ENCODE assay signal across 25 cellular contexts in genomic region chr20:55159230-55159629, GRCh38.
A peak's percentile ranks its signal among the peaks of the same experiment; 100 is the strongest.
DNase-seq lines count a peak whose midpoint lies in the region; ATAC-seq, FAIRE-seq and TF ChIP-seq lines count a peak whose summit lies in the region.
"Had no signal": no experiment of that assay in that cellular context is flagged by ENCODE, and none has a peak within 500 bp of the region (broad histone marks: within the 10 kb centered on the region; RNA-seq: fewer than 3 reads in every experiment).

No MANE protein-coding gene starts in this region.

- peaks cover 30% of the 10 kb centered on the region for H3K4me1 ChIP-seq in astrocyte (ENCODE audit: insufficient read depth, low read length)
- H3K4me1 ChIP-seq in left lung = no peaks in the 10 kb centered on the region
- H3K4me1 ChIP-seq in esophagus squamous epithelium = no peaks in the 10 kb centered on the region
- H3K4me1 ChIP-seq: A549; BLaER1 treated with 17β-estradiol and CSF1 and Interleukin-3, amounts not matched to agents 10 nM and 100 nM; HAP-1 had no signal

- no peaks in the 10 kb centered on the region for H3K79me2 ChIP-seq in astrocyte (ENCODE audit: insufficient read depth, low read length)

- H3K27ac ChIP-seq in astrocyte (ENCODE audit: low read depth, low read length) (peak overlapping the region; percentile 63), left lung (no peak overlapping the region), esophagus squamous epithelium (no peak overlapping the region)
- H3K27ac ChIP-seq: 22Rv1; A549; BLaER1 treated with 17β-estradiol and CSF1 and Interleukin-3, amounts not matched to agents 10 nM and 100 nM had no signal

- TF ChIP-seq CTCF in astrocyte (IDR thresholded peaks at IDR 0.05; ENCODE audit: insufficient read depth, low read depth, low read length) (no peak), fibroblast of mammary gland (conservative IDR thresholded peaks at IDR 0.05; ENCODE audit: control insufficient read depth, insufficient read depth, low read depth, low read length) (no peak), left lung (IDR thresholded peaks at IDR 0.05) (no peak), esophagus squamous epithelium (IDR thresholded peaks at IDR 0.05) (no peak)

- no peak overlapping the region for H3K27ac Mint-ChIP-seq in astrocyte (ENCODE audit: unreplicated experiment)
- H3K27ac Mint-ChIP-seq: CD14-positive monocyte; CD4-positive, alpha-beta T cell; CD8-positive, alpha-beta memory T cell; GM23338; HFFc6 had no signal

- no peak for FAIRE-seq in astrocyte (lab: Jason Lieb, UNC)
- FAIRE-seq: A549, D721Med, GM12891, GM18507 had no signal

- H3K27me3 ChIP-seq in astrocyte (ENCODE audit: insufficient read depth, low read length) (no peaks in the 10 kb centered on the region), left lung (no peaks in the 10 kb centered on the region), esophagus squamous epithelium (no peaks in the 10 kb centered on the region)
- H3K27me3 ChIP-seq: BE2C; BLaER1 treated with 17β-estradiol and CSF1 and Interleukin-3, amounts not matched to agents 10 nM and 100 nM had no signal

- H3K36me3 ChIP-seq in astrocyte (ENCODE audit: insufficient read depth, low read length) (no peaks in the 10 kb centered on the region), left lung (no peaks in the 10 kb centered on the region), esophagus squamous epithelium (no peaks in the 10 kb centered on the region)
- H3K36me3 ChIP-seq: BE2C; BLaER1 treated with 17β-estradiol and CSF1 and Interleukin-3, amounts not matched to agents 10 nM and 100 nM; HAP-1 had no signal

- no peak overlapping the region for H3K4me3 Mint-ChIP-seq in astrocyte (ENCODE audit: unreplicated experiment)
- H3K4me3 Mint-ChIP-seq: CD14-positive monocyte; CD4-positive, alpha-beta T cell; CD8-positive, alpha-beta memory T cell; GM23338; HFFc6 had no signal

- H3K9me3 Mint-ChIP-seq in astrocyte (ENCODE audit: unreplicated experiment) = peaks cover 2% of the 10 kb centered on the region

- no peak overlapping the region for H2AFZ ChIP-seq in astrocyte (ENCODE audit: low read depth, low read length)
- H2AFZ ChIP-seq: GM23338 had no signal

- H3K9ac ChIP-seq in astrocyte (ENCODE audit: low read length) = no peak overlapping the region
- H3K9ac ChIP-seq: BLaER1 treated with 17β-estradiol and CSF1 and Interleukin-3, amounts not matched to agents 10 nM and 100 nM had no signal

- ATAC-seq in left lung = no peak
- ATAC-seq: A549, GM23338 had no signal

- peak; percentile 27 for DNase-seq in A172 (ENCODE audit: low spot score)
- DNase-seq in astrocyte (ENCODE audit: low read depth) = peak; percentile 70
- peak; percentile 34 for DNase-seq in fibroblast of mammary gland (ENCODE audit: low read depth)
- DNase-seq in stromal cell of bone marrow (ENCODE audit: low read depth) = peak; percentile 69
- DNase-seq in T-helper 1 cell = no peak
- DNase-seq in left lung = no peak
- DNase-seq in esophagus squamous epithelium (lab: John Stamatoyannopoulos, UW) = no peak
- DNase-seq: AML-193; BE2C; CD4-positive, alpha-beta T cell; CD8-positive, alpha-beta memory T cell; DMS 273 treated with DMSO at 0.1 percent for 48 hours; DMS79; EL; GF-D8; HFFc6 had no signal

- H3K4me3 ChIP-seq in astrocyte (ENCODE audit: insufficient read depth, low read depth, low read length) = no peak overlapping the region
- H3K4me3 ChIP-seq in fibroblast of mammary gland (ENCODE audit: control insufficient read depth, low read depth, low read length) = no peak overlapping the region
- H3K4me3 ChIP-seq in left lung = no peak overlapping the region
- H3K4me3 ChIP-seq in esophagus squamous epithelium = no peak overlapping the region
- H3K4me3 ChIP-seq: A549; BLaER1 treated with 17β-estradiol and CSF1 and Interleukin-3, amounts not matched to agents 10 nM and 100 nM; GM23338; HAP-1 had no signal

- TF ChIP-seq POLR2A in esophagus squamous epithelium (IDR thresholded peaks at IDR 0.05) = no peak

- no peaks in the 10 kb centered on the region for H4K20me1 ChIP-seq in astrocyte (ENCODE audit: insufficient read depth, low read length)
- H4K20me1 ChIP-seq: BLaER1 treated with 17β-estradiol and CSF1 and Interleukin-3, amounts not matched to agents 10 nM and 100 nM had no signal

- no peaks in the 10 kb centered on the region for H3K36me3 Mint-ChIP-seq in astrocyte (ENCODE audit: low read depth, unreplicated experiment)
- H3K36me3 Mint-ChIP-seq: CD14-positive monocyte; CD8-positive, alpha-beta memory T cell had no signal

- no peaks in the 10 kb centered on the region for H3K9me3 ChIP-seq in astrocyte (ENCODE audit: insufficient read depth, low read depth, low read length)
- peaks cover 0 to 4% of the 10 kb centered on the region in 2 donors for H3K9me3 ChIP-seq in left lung
- H3K9me3 ChIP-seq in esophagus squamous epithelium = no peaks in the 10 kb centered on the region
- H3K9me3 ChIP-seq: A549; BE2C; BLaER1 treated with 17β-estradiol and CSF1 and Interleukin-3, amounts not matched to agents 10 nM and 100 nM; HAP-1 had no signal

- 88 to 90% methylated on average over 3 of the region's 3 CpGs for WGBS in esophagus squamous epithelium, 2 donors

- peak overlapping the region; percentile 0 for H3K4me2 ChIP-seq in astrocyte (ENCODE audit: low read length)
- H3K4me2 ChIP-seq: A549; BLaER1 treated with 17β-estradiol and CSF1 and Interleukin-3, amounts not matched to agents 10 nM and 100 nM; GM23338 had no signal

- no peaks in the 10 kb centered on the region for H3K27me3 Mint-ChIP-seq in astrocyte (ENCODE audit: low read depth, unreplicated experiment)
- H3K27me3 Mint-ChIP-seq: CD4-positive, alpha-beta T cell; CD8-positive, alpha-beta memory T cell had no signal

- no peaks in the 10 kb centered on the region for H3K4me1 Mint-ChIP-seq in astrocyte (ENCODE audit: low read depth, unreplicated experiment)
- H3K4me1 Mint-ChIP-seq: CD14-positive monocyte; CD8-positive, alpha-beta memory T cell; GM23338 had no signal

- intact Hi-C loops in left lung (cut with DNase I) (no loop called here), esophagus squamous epithelium (cut with DNase I) (no loop called here)

Comparison
In these comparisons a context has a peak if more than half of its experiments do, and no peak if none do; other contexts are left out.
1. DNase-seq: peak in A172 (single experiment), astrocyte (single experiment), fibroblast of mammary gland (single experiment) and stromal cell of bone marrow (single experiment); none in T-helper 1 cell (0 of 5), left lung (0 of 2) and esophagus squamous epithelium (single experiment).